18 cellular contexts compared by ENCODE assay signal in genomic region chr14:56189306-56189705, GRCh38.
DNase-seq lines count a peak whose midpoint lies in the region; ATAC-seq and TF ChIP-seq lines count a peak whose summit lies in the region.
"Had no signal": no experiment of that assay in that cellular context is flagged by ENCODE, and none has a peak within 500 bp of the region (broad histone marks: within the 10 kb centered on the region; RNA-seq: fewer than 3 reads in every experiment).

No MANE protein-coding gene starts in this region.

- CTCF ChIA-PET in CD8-positive, alpha-beta T cell (lab: Charles Lee), result interaction anchor here (1.1 kb wide), 1 partner anchor 16 kb away, joined by 3 read pairs; no protein-coding TSS in a partner anchor

- H2AFZ ChIP-seq in DND-41 (ENCODE audit: low read depth, low read length), result no peak overlapping the region

- DNase-seq in DND-41 (no peak), NCI-H69 (lab: John Stamatoyannopoulos, UW) (peak; percentile 77), non-pigmented ciliary epithelial cell (ENCODE audit: low read depth) (peak; percentile 62), GM10266 (ENCODE audit: extremely low spot score) (no peak)
- DNase-seq in CD8-positive, alpha-beta T cell, result no peak
- DNase-seq in stimulated activated naive CD4-positive, alpha-beta T cell treated with Interleukin-2 at 50 U/mL for 16 hours (lab: John Stamatoyannopoulos, UW), result no peak
- DNase-seq: activated CD8-positive, alpha-beta memory T cell treated with anti-CD3 and anti-CD28 coated beads, Interleukin-2, amount 50 U/mL, for 4 hours; CD8-positive, alpha-beta memory T cell; islet precursor cell; naive thymus-derived CD4-positive, alpha-beta T cell; NCI-H1092 treated with DMSO at 0.1 percent for 48 hours; NCI-H510A treated with DMSO at 0.1 percent for 48 hours; right lobe of liver; SHP77 treated with DMSO at 0.1 percent for 48 hours had no signal

- no peaks in the 10 kb centered on the region for H3K36me3 Mint-ChIP-seq in CD8-positive, alpha-beta T cell

- H3K27ac ChIP-seq in DND-41 (ENCODE audit: low read length), result peak overlapping the region; percentile 44; the same call in 1 of the 2 replicates
- H3K27ac ChIP-seq in CD8-positive, alpha-beta T cell (ENCODE audit: low read depth, low read length), result no peak overlapping the region
- H3K27ac ChIP-seq: right lobe of liver had no signal

- H3K27ac Mint-ChIP-seq in CD8-positive, alpha-beta T cell, result no peak overlapping the region
- H3K27ac Mint-ChIP-seq: activated naive CD4-positive, alpha-beta T cell treated with anti-CD3 and anti-CD28 coated beads, Interleukin-2, amount 50 U/mL, for 24 hours; CD8-positive, alpha-beta memory T cell; naive thymus-derived CD4-positive, alpha-beta T cell had no signal

- H3K27me3 ChIP-seq in DND-41 (ENCODE audit: insufficient read depth, low read length, poor library complexity), result no peaks in the 10 kb centered on the region
- H3K27me3 ChIP-seq in CD8-positive, alpha-beta T cell (ENCODE audit: insufficient read depth, low read length), result no peaks in the 10 kb centered on the region
- H3K27me3 ChIP-seq: right lobe of liver had no signal

- no peaks in the 10 kb centered on the region for H3K9me3 ChIP-seq in DND-41 (ENCODE audit: insufficient read depth, low read length, severe bottlenecking)
- no peaks in the 10 kb centered on the region for H3K9me3 ChIP-seq in CD8-positive, alpha-beta T cell (ENCODE audit: low read length)
- H3K9me3 ChIP-seq: right lobe of liver had no signal

- no peak for ATAC-seq in DND-41 (ENCODE audit: insufficient read depth, low read depth)
- ATAC-seq in esophagus mucosa, result peak; percentile 96
- ATAC-seq in GM18498 (IDR thresholded peaks at IDR 0.05; ENCODE audit: unreplicated experiment), result no peak
- no peak for ATAC-seq in CD8-positive, alpha-beta T cell
- ATAC-seq: HepG2; naive thymus-derived CD4-positive, alpha-beta T cell; right lobe of liver had no signal

- no peak overlapping the region for H3K4me2 ChIP-seq in DND-41 (ENCODE audit: insufficient read depth, low read length)

- intact Hi-C loops in CD8-positive, alpha-beta T cell (cut with DNase I, micrococcal nuclease), result no loop called here

- no peak overlapping the region for H3K4me3 Mint-ChIP-seq in CD8-positive, alpha-beta T cell
- H3K4me3 Mint-ChIP-seq: activated naive CD4-positive, alpha-beta T cell treated with anti-CD3 and anti-CD28 coated beads, Interleukin-2, amount 50 U/mL, for 24 hours; CD8-positive, alpha-beta memory T cell; naive thymus-derived CD4-positive, alpha-beta T cell had no signal

- peaks cover 99% of the 10 kb centered on the region for H3K79me2 ChIP-seq in DND-41 (ENCODE audit: insufficient read depth, low read length)

- POLR2A ChIA-PET in CD8-positive, alpha-beta T cell (lab: Charles Lee), result no interaction called here

- TF ChIP-seq CTCF in DND-41 (IDR thresholded peaks at IDR 0.05; ENCODE audit: borderline replicate concordance, extremely low read depth, low read length, poor library complexity, severe bottlenecking), result no peak
- no peak for TF ChIP-seq CTCF in CD8-positive, alpha-beta T cell (IDR thresholded peaks at IDR 0.05)
- TF ChIP-seq CTCF in GM10266 (IDR thresholded peaks at IDR 0.05; ENCODE audit: control insufficient read depth, insufficient read depth, low read depth, missing control alignments), result no peak

- H3K9me3 Mint-ChIP-seq in CD8-positive, alpha-beta T cell, result no peaks in the 10 kb centered on the region
- H3K9me3 Mint-ChIP-seq: activated naive CD4-positive, alpha-beta T cell treated with anti-CD3 and anti-CD28 coated beads, Interleukin-2, amount 50 U/mL, for 24 hours had no signal

- no peaks in the 10 kb centered on the region for H3K27me3 Mint-ChIP-seq in CD8-positive, alpha-beta T cell (ENCODE audit: low read depth)
- H3K27me3 Mint-ChIP-seq: activated naive CD4-positive, alpha-beta T cell treated with anti-CD3 and anti-CD28 coated beads, Interleukin-2, amount 50 U/mL, for 24 hours; CD8-positive, alpha-beta memory T cell; naive thymus-derived CD4-positive, alpha-beta T cell had no signal

- H4K20me1 ChIP-seq in DND-41 (ENCODE audit: insufficient read depth, low read length), result peaks cover 13% of the 10 kb centered on the region; the same call in 1 of the 2 replicates

- peaks cover 6% of the 10 kb centered on the region for H3K4me1 Mint-ChIP-seq in CD8-positive, alpha-beta T cell (ENCODE audit: low read depth)

- H3K9ac ChIP-seq in DND-41 (ENCODE audit: low read depth, low read length), result no peak overlapping the region

- peaks cover 18% of the 10 kb centered on the region for H3K36me3 ChIP-seq in DND-41 (ENCODE audit: insufficient read depth, low read length)
- no peaks in the 10 kb centered on the region for H3K36me3 ChIP-seq in CD8-positive, alpha-beta T cell (ENCODE audit: insufficient read depth, low read length)
- H3K36me3 ChIP-seq: right lobe of liver had no signal

- H3K4me3 ChIP-seq in DND-41 (ENCODE audit: low read depth in 1 of 2, low read length in 2 of 2), result no peak overlapping the region
- H3K4me3 ChIP-seq in CD8-positive, alpha-beta T cell (ENCODE audit: low read depth, low read length), result no peak overlapping the region
- H3K4me3 ChIP-seq: right lobe of liver had no signal

- peaks cover 61% of the 10 kb centered on the region for H3K4me1 ChIP-seq in DND-41 (ENCODE audit: insufficient read depth, low read length)
- H3K4me1 ChIP-seq in CD8-positive, alpha-beta T cell (ENCODE audit: insufficient read depth, low read length), result peaks cover 2% of the 10 kb centered on the region
- H3K4me1 ChIP-seq: right lobe of liver had no signal

Comparison
In these comparisons a context has a peak if more than half of its experiments do, and no peak if none do; other contexts are left out.
1. DNase-seq: peak in NCI-H69 (single experiment) and non-pigmented ciliary epithelial cell (single experiment); none in DND-41 (single experiment), CD8-positive, alpha-beta T cell (0 of 7), GM10266 (single experiment) and stimulated activated naive CD4-positive, alpha-beta T cell treated with Interleukin-2 at 50 U/mL for 16 hours (single experiment).